ENCODE assay signal across 1 cellular context in the genomic region with DNA sequence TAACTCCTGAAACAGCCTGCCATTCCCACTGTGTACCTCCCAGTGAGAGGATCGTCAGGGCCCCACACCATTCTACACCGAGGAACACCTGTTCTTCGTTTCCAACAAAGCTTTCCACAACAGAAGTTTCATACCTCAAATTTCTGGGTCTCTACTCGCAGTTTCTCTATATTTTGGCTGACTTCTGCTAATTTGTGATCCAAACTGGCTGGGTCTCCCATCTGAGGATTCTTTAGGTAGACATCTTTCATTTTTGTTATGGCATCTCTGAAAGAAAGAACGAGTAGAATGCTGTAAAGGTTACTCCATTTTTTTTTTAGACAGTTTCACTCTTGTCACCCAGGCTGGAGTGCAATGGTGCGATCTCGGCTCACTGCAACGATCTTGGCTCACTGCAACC.
TF ChIP-seq lines count a peak whose summit lies in the region.

No MANE protein-coding gene starts in this region.

TF ChIP-seq in GM12878, 131 proteins besides CTCF, POLR2A, EP300 and RAD21:
- peak; percentile 52; the same call in 1 of the 2 replicates for TF ChIP-seq POLR2AphosphoS5 (IDR thresholded peaks at IDR 0.05; ENCODE audit: low read length)
- TF ChIP-seq, protein P1, sequence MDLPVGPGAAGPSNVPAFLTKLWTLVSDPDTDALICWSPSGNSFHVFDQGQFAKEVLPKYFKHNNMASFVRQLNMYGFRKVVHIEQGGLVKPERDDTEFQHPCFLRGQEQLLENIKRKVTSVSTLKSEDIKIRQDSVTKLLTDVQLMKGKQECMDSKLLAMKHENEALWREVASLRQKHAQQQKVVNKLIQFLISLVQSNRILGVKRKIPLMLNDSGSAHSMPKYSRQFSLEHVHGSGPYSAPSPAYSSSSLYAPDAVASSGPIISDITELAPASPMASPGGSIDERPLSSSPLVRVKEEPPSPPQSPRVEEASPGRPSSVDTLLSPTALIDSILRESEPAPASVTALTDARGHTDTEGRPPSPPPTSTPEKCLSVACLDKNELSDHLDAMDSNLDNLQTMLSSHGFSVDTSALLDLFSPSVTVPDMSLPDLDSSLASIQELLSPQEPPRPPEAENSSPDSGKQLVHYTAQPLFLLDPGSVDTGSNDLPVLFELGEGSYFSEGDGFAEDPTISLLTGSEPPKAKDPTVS (IDR thresholded peaks at IDR 0.05; ENCODE audit: low read depth, low read length) = no peak
